ENCODE assay signal across 1 cellular context in the genomic region with DNA sequence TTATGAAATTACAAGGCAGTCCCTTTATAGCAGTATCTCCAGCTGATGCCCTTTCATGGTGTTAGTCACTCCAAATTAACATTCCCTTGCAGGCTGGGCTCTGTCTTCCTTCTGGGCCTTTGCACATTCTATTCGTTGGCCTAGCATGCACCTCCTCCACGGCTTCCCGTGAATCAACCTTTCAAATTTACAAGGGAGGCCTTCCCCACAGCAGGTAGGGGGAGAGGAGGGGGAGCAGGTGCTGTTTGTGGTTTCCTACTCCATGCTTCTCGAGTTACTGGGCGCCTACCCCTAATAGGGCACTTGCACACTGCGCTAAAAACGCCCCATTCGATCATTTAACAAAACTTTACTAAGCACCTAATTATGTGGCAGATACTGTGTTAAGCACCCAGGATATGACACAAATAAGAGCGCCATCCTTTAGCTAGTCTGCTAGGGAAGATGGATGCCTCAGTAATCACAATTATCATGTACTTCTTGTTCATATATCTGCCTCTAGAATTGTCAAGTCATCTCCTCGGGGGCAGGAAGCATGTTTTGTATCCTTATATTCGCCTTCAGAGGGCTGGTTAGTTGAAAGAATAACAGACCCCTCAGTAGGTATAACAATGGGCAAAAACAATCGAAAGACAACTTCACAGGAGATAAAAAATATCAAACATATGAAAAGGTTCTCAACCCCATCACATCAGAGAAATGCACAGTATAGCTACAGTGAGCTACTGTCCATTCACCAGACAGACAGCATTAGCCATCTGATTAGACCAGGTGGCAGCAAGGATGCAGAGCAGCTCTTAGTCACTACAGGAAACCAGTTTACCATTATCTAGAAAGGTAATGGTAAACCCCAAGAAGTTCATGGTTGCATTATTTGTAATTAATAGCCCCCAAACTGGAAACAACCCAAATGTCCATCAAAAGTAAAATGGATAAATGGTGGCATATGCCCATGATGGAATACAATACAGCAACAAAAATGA.
TF ChIP-seq lines count a peak whose summit lies in the region.

No MANE protein-coding gene starts in this region.

TF ChIP-seq in WTC11, 78 proteins besides CTCF, POLR2A, EP300 and RAD21 (continued from another document):
- TF ChIP-seq, protein P1, sequence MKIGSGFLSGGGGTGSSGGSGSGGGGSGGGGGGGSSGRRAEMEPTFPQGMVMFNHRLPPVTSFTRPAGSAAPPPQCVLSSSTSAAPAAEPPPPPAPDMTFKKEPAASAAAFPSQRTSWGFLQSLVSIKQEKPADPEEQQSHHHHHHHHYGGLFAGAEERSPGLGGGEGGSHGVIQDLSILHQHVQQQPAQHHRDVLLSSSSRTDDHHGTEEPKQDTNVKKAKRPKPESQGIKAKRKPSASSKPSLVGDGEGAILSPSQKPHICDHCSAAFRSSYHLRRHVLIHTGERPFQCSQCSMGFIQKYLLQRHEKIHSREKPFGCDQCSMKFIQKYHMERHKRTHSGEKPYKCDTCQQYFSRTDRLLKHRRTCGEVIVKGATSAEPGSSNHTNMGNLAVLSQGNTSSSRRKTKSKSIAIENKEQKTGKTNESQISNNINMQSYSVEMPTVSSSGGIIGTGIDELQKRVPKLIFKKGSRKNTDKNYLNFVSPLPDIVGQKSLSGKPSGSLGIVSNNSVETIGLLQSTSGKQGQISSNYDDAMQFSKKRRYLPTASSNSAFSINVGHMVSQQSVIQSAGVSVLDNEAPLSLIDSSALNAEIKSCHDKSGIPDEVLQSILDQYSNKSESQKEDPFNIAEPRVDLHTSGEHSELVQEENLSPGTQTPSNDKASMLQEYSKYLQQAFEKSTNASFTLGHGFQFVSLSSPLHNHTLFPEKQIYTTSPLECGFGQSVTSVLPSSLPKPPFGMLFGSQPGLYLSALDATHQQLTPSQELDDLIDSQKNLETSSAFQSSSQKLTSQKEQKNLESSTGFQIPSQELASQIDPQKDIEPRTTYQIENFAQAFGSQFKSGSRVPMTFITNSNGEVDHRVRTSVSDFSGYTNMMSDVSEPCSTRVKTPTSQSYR (CRISPR knock-in tag; IDR thresholded peaks at IDR 0.05), result 0 out of 2 replicates have a peak, but pooled peaks have one; percentile 21
- TF ChIP-seq TEAD4 (CRISPR knock-in tag; IDR thresholded peaks at IDR 0.05) (no peak), SP1 (CRISPR knock-in tag; conservative IDR thresholded peaks at IDR 0.05) (0 out of 2 replicates have a peak, but pooled peaks have one; percentile 50), FOXK1 (CRISPR knock-in tag; IDR thresholded peaks at IDR 0.05) (peak; percentile 77; the same call in 1 of the 2 replicates)
- TF ChIP-seq, protein P2, sequence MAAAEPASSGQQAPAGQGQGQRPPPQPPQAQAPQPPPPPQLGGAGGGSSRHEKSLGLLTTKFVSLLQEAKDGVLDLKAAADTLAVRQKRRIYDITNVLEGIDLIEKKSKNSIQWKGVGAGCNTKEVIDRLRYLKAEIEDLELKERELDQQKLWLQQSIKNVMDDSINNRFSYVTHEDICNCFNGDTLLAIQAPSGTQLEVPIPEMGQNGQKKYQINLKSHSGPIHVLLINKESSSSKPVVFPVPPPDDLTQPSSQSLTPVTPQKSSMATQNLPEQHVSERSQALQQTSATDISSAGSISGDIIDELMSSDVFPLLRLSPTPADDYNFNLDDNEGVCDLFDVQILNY (CRISPR knock-in tag; IDR thresholded peaks at IDR 0.05), result no peak
- TF ChIP-seq, protein P3, sequence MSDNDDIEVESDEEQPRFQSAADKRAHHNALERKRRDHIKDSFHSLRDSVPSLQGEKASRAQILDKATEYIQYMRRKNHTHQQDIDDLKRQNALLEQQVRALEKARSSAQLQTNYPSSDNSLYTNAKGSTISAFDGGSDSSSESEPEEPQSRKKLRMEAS (CRISPR knock-in tag; IDR thresholded peaks at IDR 0.05), result peak; percentile 36; the same call in 1 of the 2 replicates
